In genomic region chr2:3009499-3009882, GRCh38 we compare ENCODE assay signal across 3 cellular contexts.
A peak's percentile ranks its signal among the peaks of the same experiment; 100 is the strongest.
TF ChIP-seq lines count a peak whose summit lies in the region.

No MANE protein-coding gene starts in this region.

TF ChIP-seq in HEK293, 187 proteins besides CTCF, POLR2A, EP300 and RAD21:
- no peak for TF ChIP-seq ZBTB8A (tag by site-specific recombination; IDR thresholded peaks at IDR 0.05)
- no peak for TF ChIP-seq ZNF114 (tag by site-specific recombination; IDR thresholded peaks at IDR 0.05)
- no peak for TF ChIP-seq SCRT1 (tag by site-specific recombination; IDR thresholded peaks at IDR 0.05; ENCODE audit: borderline replicate concordance)
- TF ChIP-seq, protein P1, sequence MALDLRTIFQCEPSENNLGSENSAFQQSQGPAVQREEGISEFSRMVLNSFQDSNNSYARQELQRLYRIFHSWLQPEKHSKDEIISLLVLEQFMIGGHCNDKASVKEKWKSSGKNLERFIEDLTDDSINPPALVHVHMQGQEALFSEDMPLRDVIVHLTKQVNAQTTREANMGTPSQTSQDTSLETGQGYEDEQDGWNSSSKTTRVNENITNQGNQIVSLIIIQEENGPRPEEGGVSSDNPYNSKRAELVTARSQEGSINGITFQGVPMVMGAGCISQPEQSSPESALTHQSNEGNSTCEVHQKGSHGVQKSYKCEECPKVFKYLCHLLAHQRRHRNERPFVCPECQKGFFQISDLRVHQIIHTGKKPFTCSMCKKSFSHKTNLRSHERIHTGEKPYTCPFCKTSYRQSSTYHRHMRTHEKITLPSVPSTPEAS (tag by site-specific recombination; IDR thresholded peaks at IDR 0.05): peak; percentile 94

TF ChIP-seq in IMR-90, 13 proteins besides CTCF, POLR2A, EP300 and RAD21:
- TF ChIP-seq BHLHE40 (IDR thresholded peaks at IDR 0.05; ENCODE audit: low read depth, low read length) (no peak), CHD1 (IDR thresholded peaks at IDR 0.05; ENCODE audit: low read depth, low read length) (no peak), FOS (IDR thresholded peaks at IDR 0.05; ENCODE audit: low read depth, low read length) (no peak), ELK1 (IDR thresholded peaks at IDR 0.05; ENCODE audit: borderline replicate concordance, low read depth, low read length) (no peak), MAFK (IDR thresholded peaks at IDR 0.05; ENCODE audit: low read depth, low read length) (no peak), RFX5 (IDR thresholded peaks at IDR 0.05; ENCODE audit: low read depth, low read length) (no peak), SMC3 (IDR thresholded peaks at IDR 0.05; ENCODE audit: low read depth, low read length) (no peak), MAZ (IDR thresholded peaks at IDR 0.05; ENCODE audit: borderline replicate concordance, low read depth, low read length) (no peak), MXI1 (IDR thresholded peaks at IDR 0.05; ENCODE audit: borderline replicate concordance, low read depth, low read length) (no peak), USF2 (IDR thresholded peaks at IDR 0.05; ENCODE audit: low read depth, low read length) (no peak), RCOR1 (IDR thresholded peaks at IDR 0.05; ENCODE audit: insufficient replicate concordance, low read length) (no peak), NFE2L2 (IDR thresholded peaks at IDR 0.05; ENCODE audit: low read depth, low read length) (no peak), CEBPB (IDR thresholded peaks at IDR 0.05; ENCODE audit: low read depth, low read length) (no peak)

TF ChIP-seq in H1, 55 proteins besides CTCF, POLR2A, EP300 and RAD21:
- TF ChIP-seq RXRA (IDR thresholded peaks at IDR 0.05; ENCODE audit: insufficient read depth, low read depth, low read length) (no peak), RNF2 (IDR thresholded peaks at IDR 0.05; ENCODE audit: borderline replicate concordance, low read depth, low read length, missing control alignments, poor library complexity, severe bottlenecking) (no peak), TAF7 (optimal IDR thresholded peaks at IDR 0.05; ENCODE audit: borderline replicate concordance, low read depth, low read length) (no peak), BCL11A (IDR thresholded peaks at IDR 0.05; ENCODE audit: low read depth in 2 of 2, low read length in 2 of 2) (no peak), CHD2 (IDR thresholded peaks at IDR 0.05; ENCODE audit: low read length) (no peak), SIX5 (IDR thresholded peaks at IDR 0.05; ENCODE audit: low read depth, low read length) (no peak), RFX5 (IDR thresholded peaks at IDR 0.05; ENCODE audit: borderline replicate concordance, low read depth, low read length) (no peak)
- TF ChIP-seq, protein P2, sequence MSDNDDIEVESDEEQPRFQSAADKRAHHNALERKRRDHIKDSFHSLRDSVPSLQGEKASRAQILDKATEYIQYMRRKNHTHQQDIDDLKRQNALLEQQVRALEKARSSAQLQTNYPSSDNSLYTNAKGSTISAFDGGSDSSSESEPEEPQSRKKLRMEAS (IDR thresholded peaks at IDR 0.05): no peak
- TF ChIP-seq, protein P3, sequence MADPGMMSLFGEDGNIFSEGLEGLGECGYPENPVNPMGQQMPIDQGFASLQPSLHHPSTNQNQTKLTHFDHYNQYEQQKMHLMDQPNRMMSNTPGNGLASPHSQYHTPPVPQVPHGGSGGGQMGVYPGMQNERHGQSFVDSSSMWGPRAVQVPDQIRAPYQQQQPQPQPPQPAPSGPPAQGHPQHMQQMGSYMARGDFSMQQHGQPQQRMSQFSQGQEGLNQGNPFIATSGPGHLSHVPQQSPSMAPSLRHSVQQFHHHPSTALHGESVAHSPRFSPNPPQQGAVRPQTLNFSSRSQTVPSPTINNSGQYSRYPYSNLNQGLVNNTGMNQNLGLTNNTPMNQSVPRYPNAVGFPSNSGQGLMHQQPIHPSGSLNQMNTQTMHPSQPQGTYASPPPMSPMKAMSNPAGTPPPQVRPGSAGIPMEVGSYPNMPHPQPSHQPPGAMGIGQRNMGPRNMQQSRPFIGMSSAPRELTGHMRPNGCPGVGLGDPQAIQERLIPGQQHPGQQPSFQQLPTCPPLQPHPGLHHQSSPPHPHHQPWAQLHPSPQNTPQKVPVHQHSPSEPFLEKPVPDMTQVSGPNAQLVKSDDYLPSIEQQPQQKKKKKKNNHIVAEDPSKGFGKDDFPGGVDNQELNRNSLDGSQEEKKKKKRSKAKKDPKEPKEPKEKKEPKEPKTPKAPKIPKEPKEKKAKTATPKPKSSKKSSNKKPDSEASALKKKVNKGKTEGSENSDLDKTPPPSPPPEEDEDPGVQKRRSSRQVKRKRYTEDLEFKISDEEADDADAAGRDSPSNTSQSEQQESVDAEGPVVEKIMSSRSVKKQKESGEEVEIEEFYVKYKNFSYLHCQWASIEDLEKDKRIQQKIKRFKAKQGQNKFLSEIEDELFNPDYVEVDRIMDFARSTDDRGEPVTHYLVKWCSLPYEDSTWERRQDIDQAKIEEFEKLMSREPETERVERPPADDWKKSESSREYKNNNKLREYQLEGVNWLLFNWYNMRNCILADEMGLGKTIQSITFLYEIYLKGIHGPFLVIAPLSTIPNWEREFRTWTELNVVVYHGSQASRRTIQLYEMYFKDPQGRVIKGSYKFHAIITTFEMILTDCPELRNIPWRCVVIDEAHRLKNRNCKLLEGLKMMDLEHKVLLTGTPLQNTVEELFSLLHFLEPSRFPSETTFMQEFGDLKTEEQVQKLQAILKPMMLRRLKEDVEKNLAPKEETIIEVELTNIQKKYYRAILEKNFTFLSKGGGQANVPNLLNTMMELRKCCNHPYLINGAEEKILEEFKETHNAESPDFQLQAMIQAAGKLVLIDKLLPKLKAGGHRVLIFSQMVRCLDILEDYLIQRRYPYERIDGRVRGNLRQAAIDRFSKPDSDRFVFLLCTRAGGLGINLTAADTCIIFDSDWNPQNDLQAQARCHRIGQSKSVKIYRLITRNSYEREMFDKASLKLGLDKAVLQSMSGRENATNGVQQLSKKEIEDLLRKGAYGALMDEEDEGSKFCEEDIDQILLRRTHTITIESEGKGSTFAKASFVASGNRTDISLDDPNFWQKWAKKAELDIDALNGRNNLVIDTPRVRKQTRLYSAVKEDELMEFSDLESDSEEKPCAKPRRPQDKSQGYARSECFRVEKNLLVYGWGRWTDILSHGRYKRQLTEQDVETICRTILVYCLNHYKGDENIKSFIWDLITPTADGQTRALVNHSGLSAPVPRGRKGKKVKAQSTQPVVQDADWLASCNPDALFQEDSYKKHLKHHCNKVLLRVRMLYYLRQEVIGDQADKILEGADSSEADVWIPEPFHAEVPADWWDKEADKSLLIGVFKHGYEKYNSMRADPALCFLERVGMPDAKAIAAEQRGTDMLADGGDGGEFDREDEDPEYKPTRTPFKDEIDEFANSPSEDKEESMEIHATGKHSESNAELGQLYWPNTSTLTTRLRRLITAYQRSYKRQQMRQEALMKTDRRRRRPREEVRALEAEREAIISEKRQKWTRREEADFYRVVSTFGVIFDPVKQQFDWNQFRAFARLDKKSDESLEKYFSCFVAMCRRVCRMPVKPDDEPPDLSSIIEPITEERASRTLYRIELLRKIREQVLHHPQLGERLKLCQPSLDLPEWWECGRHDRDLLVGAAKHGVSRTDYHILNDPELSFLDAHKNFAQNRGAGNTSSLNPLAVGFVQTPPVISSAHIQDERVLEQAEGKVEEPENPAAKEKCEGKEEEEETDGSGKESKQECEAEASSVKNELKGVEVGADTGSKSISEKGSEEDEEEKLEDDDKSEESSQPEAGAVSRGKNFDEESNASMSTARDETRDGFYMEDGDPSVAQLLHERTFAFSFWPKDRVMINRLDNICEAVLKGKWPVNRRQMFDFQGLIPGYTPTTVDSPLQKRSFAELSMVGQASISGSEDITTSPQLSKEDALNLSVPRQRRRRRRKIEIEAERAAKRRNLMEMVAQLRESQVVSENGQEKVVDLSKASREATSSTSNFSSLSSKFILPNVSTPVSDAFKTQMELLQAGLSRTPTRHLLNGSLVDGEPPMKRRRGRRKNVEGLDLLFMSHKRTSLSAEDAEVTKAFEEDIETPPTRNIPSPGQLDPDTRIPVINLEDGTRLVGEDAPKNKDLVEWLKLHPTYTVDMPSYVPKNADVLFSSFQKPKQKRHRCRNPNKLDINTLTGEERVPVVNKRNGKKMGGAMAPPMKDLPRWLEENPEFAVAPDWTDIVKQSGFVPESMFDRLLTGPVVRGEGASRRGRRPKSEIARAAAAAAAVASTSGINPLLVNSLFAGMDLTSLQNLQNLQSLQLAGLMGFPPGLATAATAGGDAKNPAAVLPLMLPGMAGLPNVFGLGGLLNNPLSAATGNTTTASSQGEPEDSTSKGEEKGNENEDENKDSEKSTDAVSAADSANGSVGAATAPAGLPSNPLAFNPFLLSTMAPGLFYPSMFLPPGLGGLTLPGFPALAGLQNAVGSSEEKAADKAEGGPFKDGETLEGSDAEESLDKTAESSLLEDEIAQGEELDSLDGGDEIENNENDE (IDR thresholded peaks at IDR 0.05; ENCODE audit: insufficient replicate concordance, low read length): no peak
